30 cellular contexts compared by ENCODE assay signal in the genomic region with DNA sequence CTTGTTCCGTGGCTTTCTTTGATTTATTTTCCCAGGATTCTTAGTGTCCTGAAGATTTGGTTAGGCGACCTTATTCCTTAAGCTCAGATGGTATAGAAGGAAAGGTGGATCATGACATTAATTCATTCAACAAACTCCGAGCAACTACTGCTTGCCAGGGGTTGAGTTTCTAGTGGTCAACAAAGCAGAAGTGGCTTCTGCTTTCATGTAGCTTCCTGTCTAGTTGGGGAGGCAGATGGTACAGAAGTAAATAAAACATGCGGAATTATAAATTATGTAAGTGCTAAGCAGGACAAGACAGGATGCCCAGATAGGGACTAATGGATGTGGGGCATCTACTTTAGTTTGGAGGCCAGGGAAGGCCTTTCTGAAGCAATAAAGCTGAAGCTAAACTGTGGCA. TPM values are rescaled to one million over a fixed set of nuclear protein-coding genes. Genes with fewer than 3 reads are reported as not detected.
DNase-seq lines count a peak whose midpoint lies in the region; ATAC-seq and TF ChIP-seq lines count a peak whose summit lies in the region.
"Had no signal": no experiment of that assay in that cellular context is flagged by ENCODE, and none has a peak within 500 bp of the region (broad histone marks: within the 10 kb centered on the region; RNA-seq: fewer than 3 reads in every experiment).

No MANE protein-coding gene starts in this region.

- TF ChIP-seq CTCF in NB4 (IDR thresholded peaks at IDR 0.05; ENCODE audit: low read depth, low read length), result no peak
- no peak for TF ChIP-seq CTCF in neural progenitor cell (IDR thresholded peaks at IDR 0.05)
- TF ChIP-seq CTCF in natural killer cell (IDR thresholded peaks at IDR 0.05), result no peak

- no peak for TF ChIP-seq POLR2A in NB4 (IDR thresholded peaks at IDR 0.05; ENCODE audit: extremely low read depth, insufficient read length)

- H3K27me3 ChIP-seq in neural progenitor cell, result no peaks in the 10 kb centered on the region
- H3K27me3 ChIP-seq: BLaER1, MG63, tibial nerve had no signal

- DNase-seq in KBM-7 (peak; percentile 33), NB4 (ENCODE audit: low read depth) (peak; percentile 39), neural progenitor cell (ENCODE audit: low spot score) (no peak), natural killer cell (no peak)
- DNase-seq: activated CD4-positive, alpha-beta T cell treated with anti-CD3 and anti-CD28 coated beads, Interleukin-2, amount 50 U/mL, for 4 hours; activated naive CD4-positive, alpha-beta T cell; activated T-cell treated with anti-CD3 and anti-CD28 coated beads, Interleukin-2, amount 50 U/mL, for 4 hours; central memory CD4-positive, alpha-beta T cell; dermis blood vessel endothelial cell; DMS79; GDM1; glutamatergic neuron; KG1; MG63; midbrain; naive thymus-derived CD4-positive, alpha-beta T cell; NCI-H1436 treated with DMSO at 0.1 percent for 48 hours; NCI-H446; NCI-H748 treated with DMSO at 0.1 percent for 48 hours; occipital lobe; psoas muscle; stimulated activated CD4-positive, alpha-beta T cell treated with anti-CD3 and anti-CD28 coated beads, Interleukin-4, amount 100 ng/mL, for 24 hours; T-cell had no signal

- H3F3A ChIP-seq in neural progenitor cell (ENCODE audit: low read depth), result peaks cover 18% of the 10 kb centered on the region

- no peaks in the 10 kb centered on the region for H3K36me3 ChIP-seq in neural progenitor cell
- H3K36me3 ChIP-seq: MG63 had no signal

- ATAC-seq in GM19455 (IDR thresholded peaks at IDR 0.05; ENCODE audit: unreplicated experiment) (no peak), GM18519 (IDR thresholded peaks at IDR 0.05; ENCODE audit: low FRiP score, unreplicated experiment) (no peak), natural killer cell (no peak)
- ATAC-seq: activated CD8-positive, alpha-beta memory T cell treated with anti-CD3 and anti-CD28 coated beads, Interleukin-2, amount 10 ng/mL, durations not matched to agents 7 days and 5 days; activated T-cell treated with anti-CD3 and anti-CD28 coated beads, Interleukin-2, amount 50 U/mL, for 4 hours; esophagus mucosa; naive thymus-derived CD4-positive, alpha-beta T cell; T-cell had no signal

- H3K27ac Mint-ChIP-seq in dendritic cell treated with granulocyte-macrophage colony-stimulating factor and Interleukin-4, amounts not matched to agents 40 ng/mL and 50 ng/mL, for 4 days, result peak overlapping the region; percentile 40
- H3K27ac Mint-ChIP-seq in neural progenitor cell (peak overlapping the region; percentile 78), natural killer cell (no peak overlapping the region)
- H3K27ac Mint-ChIP-seq: activated CD8-positive, alpha-beta memory T cell treated with anti-CD3 and anti-CD28 coated beads, Interleukin-2, amount 10 ng/mL, durations not matched to agents 7 days and 5 days; naive thymus-derived CD4-positive, alpha-beta T cell; T-cell had no signal

- peaks cover 31% of the 10 kb centered on the region for H3K36me3 Mint-ChIP-seq in dendritic cell treated with granulocyte-macrophage colony-stimulating factor and Interleukin-4, amounts not matched to agents 40 ng/mL and 50 ng/mL, for 4 days (ENCODE audit: low read depth)
- H3K36me3 Mint-ChIP-seq in neural progenitor cell (peaks cover 1% of the 10 kb centered on the region), natural killer cell (no peaks in the 10 kb centered on the region)
- H3K36me3 Mint-ChIP-seq: activated CD8-positive, alpha-beta memory T cell treated with anti-CD3 and anti-CD28 coated beads, Interleukin-2, amount 10 ng/mL, durations not matched to agents 7 days and 5 days had no signal

- H3K9me3 ChIP-seq in neural progenitor cell (ENCODE audit: low read depth), result no peaks in the 10 kb centered on the region
- H3K9me3 ChIP-seq: BLaER1, MG63, psoas muscle, tibial nerve had no signal

- H3K27ac ChIP-seq in neural progenitor cell, result no peak overlapping the region
- H3K27ac ChIP-seq: BLaER1 had no signal

- H4K20me1 ChIP-seq in neural progenitor cell (ENCODE audit: low read depth), result peaks cover 27% of the 10 kb centered on the region

- no peak overlapping the region for H3K4me3 Mint-ChIP-seq in dendritic cell treated with granulocyte-macrophage colony-stimulating factor and Interleukin-4, amounts not matched to agents 40 ng/mL and 50 ng/mL, for 4 days
- H3K4me3 Mint-ChIP-seq in neural progenitor cell, result no peak overlapping the region
- no peak overlapping the region for H3K4me3 Mint-ChIP-seq in natural killer cell
- H3K4me3 Mint-ChIP-seq: activated CD8-positive, alpha-beta memory T cell treated with anti-CD3 and anti-CD28 coated beads, Interleukin-2, amount 10 ng/mL, durations not matched to agents 7 days and 5 days; activated T-cell treated with anti-CD3 and anti-CD28 coated beads, Interleukin-2, amount 50 U/mL, for 4 hours; naive thymus-derived CD4-positive, alpha-beta T cell; T-cell had no signal

- H3K9me3 Mint-ChIP-seq in dendritic cell treated with granulocyte-macrophage colony-stimulating factor and Interleukin-4, amounts not matched to agents 40 ng/mL and 50 ng/mL, for 4 days, result no peaks in the 10 kb centered on the region
- H3K9me3 Mint-ChIP-seq in neural progenitor cell (no peaks in the 10 kb centered on the region), natural killer cell (no peaks in the 10 kb centered on the region)
- H3K9me3 Mint-ChIP-seq: activated T-cell treated with anti-CD3 and anti-CD28 coated beads, Interleukin-2, amount 50 U/mL, for 4 hours; T-cell had no signal

- H3K4me1 Mint-ChIP-seq in dendritic cell treated with granulocyte-macrophage colony-stimulating factor and Interleukin-4, amounts not matched to agents 40 ng/mL and 50 ng/mL, for 4 days (ENCODE audit: low read depth), result peaks cover 44% of the 10 kb centered on the region
- peaks cover 60% of the 10 kb centered on the region for H3K4me1 Mint-ChIP-seq in neural progenitor cell
- H3K4me1 Mint-ChIP-seq in natural killer cell, result peaks cover 25 to 43% of the 10 kb centered on the region in 2 donors
- H3K4me1 Mint-ChIP-seq: activated CD8-positive, alpha-beta memory T cell treated with anti-CD3 and anti-CD28 coated beads, Interleukin-2, amount 10 ng/mL, durations not matched to agents 7 days and 5 days had no signal

- no peaks in the 10 kb centered on the region for H3K27me3 Mint-ChIP-seq in dendritic cell treated with granulocyte-macrophage colony-stimulating factor and Interleukin-4, amounts not matched to agents 40 ng/mL and 50 ng/mL, for 4 days
- peaks cover 3% of the 10 kb centered on the region for H3K27me3 Mint-ChIP-seq in neural progenitor cell (ENCODE audit: insufficient read depth, low read depth)
- no peaks in the 10 kb centered on the region for H3K27me3 Mint-ChIP-seq in natural killer cell (ENCODE audit: low read depth in 2 of 2)
- H3K27me3 Mint-ChIP-seq: activated CD8-positive, alpha-beta memory T cell treated with anti-CD3 and anti-CD28 coated beads, Interleukin-2, amount 10 ng/mL, durations not matched to agents 7 days and 5 days; naive thymus-derived CD4-positive, alpha-beta T cell; T-cell had no signal

- no peak overlapping the region for H3K4me2 ChIP-seq in neural progenitor cell
- H3K4me2 ChIP-seq: BLaER1 had no signal

- H2AFZ ChIP-seq in neural progenitor cell (replicated peaks), result no peak overlapping the region

- no peak overlapping the region for H3K4me3 ChIP-seq in NB4 (ENCODE audit: low read depth, low read length)
- no peak overlapping the region for H3K4me3 ChIP-seq in neural progenitor cell
- H3K4me3 ChIP-seq: BLaER1, MG63, psoas muscle, tibial nerve had no signal

- in situ Hi-C loops in KBM-7 (cut with MboI; ENCODE audit: low pct_unique_long_range_greater_than_20kb, low sequenced_read_pairs), result no loop called here

- peaks cover 28% of the 10 kb centered on the region for H3K4me1 ChIP-seq in neural progenitor cell

- H3K9ac ChIP-seq in neural progenitor cell, result no peak overlapping the region
- H3K9ac ChIP-seq: BLaER1 had no signal

- H3K79me2 ChIP-seq in neural progenitor cell (ENCODE audit: low read depth), result no peaks in the 10 kb centered on the region

- intact Hi-C loops in dendritic cell treated with granulocyte-macrophage colony-stimulating factor and Interleukin-4, amounts not matched to agents 40 ng/mL and 50 ng/mL, for 4 days (cut with micrococcal nuclease), result no loop called here
- intact Hi-C loops in natural killer cell (cut with micrococcal nuclease), result no loop called here

RNA-seq across cellular contexts. Expression of a gene that starts 15.5 kb away (rescaled TPM):
- 0.92 and 5.8 TPM in 2 replicates for total RNA-seq in neural progenitor cell (ENCODE audit: low replicate concordance)
- total RNA-seq in natural killer cell, result 10 to 100 TPM; 16.7 to 18.9 (median 17.6) TPM

RNA-seq across cellular contexts. Expression of a gene that starts 45.2 kb away (rescaled TPM):
- total RNA-seq in neural progenitor cell (ENCODE audit: low replicate concordance) (91.4 and 110 TPM in 2 replicates), natural killer cell (10 to 100 TPM; 11.9 to 18.5 (median 14.1) TPM)

Comparison
In these comparisons a context has a peak if more than half of its experiments do, and no peak if none do; other contexts are left out.
1. DNase-seq: peak in KBM-7 (single experiment) and NB4 (single experiment); none in neural progenitor cell (single experiment) and natural killer cell (single experiment).
2. H3K27ac Mint-ChIP-seq: peak in dendritic cell treated with granulocyte-macrophage colony-stimulating factor and Interleukin-4, amounts not matched to agents 40 ng/mL and 50 ng/mL, for 4 days (single experiment) and neural progenitor cell (single experiment); none in natural killer cell (0 of 2).